Comparison of ENCODE assay signal across 9 cellular contexts in the genomic region with DNA sequence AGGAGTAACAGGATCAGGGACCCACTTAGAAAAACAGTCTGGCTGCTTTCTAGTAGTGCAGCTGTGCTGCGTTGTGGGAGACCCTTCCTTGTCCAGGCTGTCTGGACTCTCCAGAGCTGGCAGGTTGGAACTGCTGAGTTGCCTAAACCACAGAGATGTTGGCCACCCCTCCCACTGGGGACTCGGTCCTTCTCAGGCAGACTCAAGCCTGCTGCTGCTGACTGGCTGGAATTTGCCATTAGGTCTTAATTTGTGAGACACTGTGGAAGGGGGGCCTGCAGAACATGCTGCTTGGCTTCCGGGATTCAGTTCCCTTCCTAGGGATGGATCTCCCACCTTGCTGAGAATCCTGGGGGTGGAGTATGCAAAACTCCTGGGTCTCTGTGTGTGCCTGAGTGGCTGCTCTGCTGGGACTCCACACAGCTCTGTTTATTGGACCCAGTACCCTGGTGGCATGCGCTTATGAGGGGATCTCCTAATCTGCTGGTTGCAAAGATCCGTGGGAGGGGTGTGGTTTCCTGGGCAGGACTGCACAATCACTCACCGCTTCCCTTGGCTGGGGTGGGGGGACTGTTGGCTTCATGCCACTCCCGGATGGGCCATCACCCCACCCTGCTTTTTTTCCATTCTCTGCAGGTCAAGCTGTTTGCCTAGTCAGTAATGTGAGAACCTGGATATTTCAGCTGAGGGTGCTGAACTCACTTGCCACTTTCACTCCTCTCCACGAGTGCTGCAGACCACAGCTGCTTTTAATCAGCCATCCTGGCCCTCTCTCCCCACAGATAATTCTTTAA.
A peak's percentile ranks its signal among the peaks of the same experiment; 100 is the strongest.
DNase-seq lines count a peak whose midpoint lies in the region; ATAC-seq and TF ChIP-seq lines count a peak whose summit lies in the region.
"Had no signal": no experiment of that assay in that cellular context is flagged by ENCODE, and none has a peak within 500 bp of the region (broad histone marks: within the 10 kb centered on the region; RNA-seq: fewer than 3 reads in every experiment).

No MANE protein-coding gene starts in this region.

- DNase-seq in activated CD4-positive, CD25-positive, alpha-beta regulatory T cell (lab: John Stamatoyannopoulos, UW): no peak
- no peak for DNase-seq in WTC11 (ENCODE audit: low spot score)
- DNase-seq in Right ventricle myocardium inferior (ENCODE audit: missing footprints): peak; percentile 44
- peak; percentile 2 for DNase-seq in stimulated activated CD8-positive, alpha-beta memory T cell treated with anti-CD3 and anti-CD28 coated beads, Interleukin-12 subunit alpha, Interleukin-12 subunit beta, amount 100 ng/mL, for 4 hours (ENCODE audit: low read depth)
- no peak for DNase-seq in NCI-H1694 (lab: John Stamatoyannopoulos, UW)
- no peak for DNase-seq in NCI-H2081 treated with DMSO at 0.1 percent for 48 hours (lab: John Stamatoyannopoulos, UW)

- no peak overlapping the region for H3K4me3 Mint-ChIP-seq in WTC11

- TF ChIP-seq CTCF in WTC11 (IDR thresholded peaks at IDR 0.05): no peak

- H3K36me3 Mint-ChIP-seq in WTC11: peaks cover 22% of the 10 kb centered on the region

- H3K27ac Mint-ChIP-seq in WTC11: no peak overlapping the region

- peaks cover 56% of the 10 kb centered on the region for H3K9me3 Mint-ChIP-seq in WTC11

- H3K4me1 Mint-ChIP-seq in WTC11: peaks cover 15% of the 10 kb centered on the region

- POLR2A ChIA-PET in WTC11 (lab: Charles Lee): no interaction called here

- ATAC-seq in activated CD4-positive, CD25-positive, alpha-beta regulatory T cell treated with anti-CD3 and anti-CD28 coated beads, Interleukin-2, amount 50 U/mL, for 24 hours: peak; percentile 44 to 65
- ATAC-seq in HG03159 (IDR thresholded peaks at IDR 0.05; ENCODE audit: unreplicated experiment): peak; percentile 83
- ATAC-seq in WTC11: peak; percentile 65
- ATAC-seq in Right ventricle myocardium inferior: peak; percentile 52
- ATAC-seq: naive thymus-derived CD8-positive, alpha-beta T cell had no signal

- CTCF ChIA-PET in WTC11 (lab: Charles Lee): no interaction called here

- intact Hi-C loops in Right ventricle myocardium inferior (cut with DNase I): no loop called here

- H3K27me3 Mint-ChIP-seq in WTC11 (ENCODE audit: low read depth): peaks cover 3% of the 10 kb centered on the region; the same call in 1 of the 2 replicates

TF ChIP-seq in WTC11, 78 proteins besides CTCF, POLR2A, EP300 and RAD21:
- TF ChIP-seq GRHL2 (CRISPR knock-in tag; IDR thresholded peaks at IDR 0.05; ENCODE audit: insufficient replicate concordance, severe bottlenecking): no peak
- TF ChIP-seq KAT7 (CRISPR knock-in tag; IDR thresholded peaks at IDR 0.05; ENCODE audit: borderline replicate concordance): no peak
- no peak for TF ChIP-seq PRRX2 (CRISPR knock-in tag; IDR thresholded peaks at IDR 0.05)
- no peak for TF ChIP-seq MYBL2 (CRISPR knock-in tag; IDR thresholded peaks at IDR 0.05)

Comparison
In these comparisons a context has a peak if more than half of its experiments do, and no peak if none do; other contexts are left out.
1. DNase-seq: peak in Right ventricle myocardium inferior (single experiment) and stimulated activated CD8-positive, alpha-beta memory T cell treated with anti-CD3 and anti-CD28 coated beads, Interleukin-12 subunit alpha, Interleukin-12 subunit beta, amount 100 ng/mL, for 4 hours (single experiment); none in activated CD4-positive, CD25-positive, alpha-beta regulatory T cell (0 of 4), WTC11 (single experiment), NCI-H1694 (single experiment) and NCI-H2081 treated with DMSO at 0.1 percent for 48 hours (single experiment).
2. Peak in every context shown above with its lines, with median percentiles within 50 percentile points of each other: ATAC-seq.